Comparison of ENCODE assay signal across 9 cellular contexts in the genomic region with DNA sequence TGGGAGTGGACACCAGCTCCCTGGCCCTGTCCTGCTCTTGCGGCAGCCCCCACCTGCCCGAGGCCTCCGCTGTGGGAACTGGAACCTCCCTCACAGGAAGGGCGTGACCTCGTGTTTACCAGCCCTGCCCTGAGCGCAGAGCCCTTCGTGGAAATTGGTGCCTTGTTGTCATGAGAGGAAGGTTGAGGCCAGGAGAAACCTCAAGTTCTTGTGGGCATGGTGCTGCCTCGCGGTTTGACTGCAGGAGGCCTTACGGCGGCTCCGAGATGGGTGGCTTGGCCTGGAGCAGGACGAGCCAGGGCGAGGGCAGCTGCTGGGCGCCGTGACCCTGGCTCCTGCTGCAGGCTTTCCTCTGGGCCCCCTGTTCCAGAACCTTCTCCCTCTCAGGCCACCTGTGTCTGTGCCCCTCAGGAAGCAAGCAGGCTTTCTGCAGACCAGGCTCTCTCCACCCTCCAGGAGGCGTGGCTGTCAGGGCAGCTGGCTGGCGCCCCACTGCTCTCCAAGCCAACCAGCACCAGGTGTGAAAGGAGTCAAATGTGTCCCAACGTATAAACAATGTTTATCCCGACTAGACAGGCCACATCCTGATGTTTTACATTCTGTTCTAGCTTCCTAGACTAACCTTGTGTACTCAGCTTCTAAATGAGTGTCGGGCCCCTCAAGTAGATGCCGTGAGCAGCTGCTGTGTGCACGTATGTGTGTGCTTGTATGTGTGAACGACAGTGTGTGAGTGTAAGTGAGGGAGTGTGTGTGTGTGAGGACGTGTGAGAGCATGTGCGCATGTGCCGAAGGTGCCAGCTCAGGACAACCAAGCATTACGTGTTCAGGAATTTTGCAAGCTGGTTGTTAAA. TPM values are rescaled to one million over a fixed set of nuclear protein-coding genes. Genes with fewer than 3 reads are reported as not detected.
A peak's percentile ranks its signal among the peaks of the same experiment; 100 is the strongest.
DNase-seq lines count a peak whose midpoint lies in the region; ATAC-seq and TF ChIP-seq lines count a peak whose summit lies in the region.
"Had no signal": no experiment of that assay in that cellular context is flagged by ENCODE, and none has a peak within 500 bp of the region (broad histone marks: within the 10 kb centered on the region; RNA-seq: fewer than 3 reads in every experiment).

No MANE protein-coding gene starts in this region.

- ATAC-seq in Right ventricle myocardium inferior: peak; percentile 41
- peak; percentile 19 for ATAC-seq in activated B cell treated with CpG ODN at 0.5 μM for 24 hours (ENCODE audit: low read depth)
- no peak for ATAC-seq in HG03432 (IDR thresholded peaks at IDR 0.05; ENCODE audit: unreplicated experiment)

- H3K27me3 ChIP-seq in left ventricle myocardium inferior (ENCODE audit: low read depth): no peaks in the 10 kb centered on the region

- no peak overlapping the region for H3K4me3 ChIP-seq in left ventricle myocardium inferior

- no peaks in the 10 kb centered on the region for H3K9me3 Mint-ChIP-seq in activated B cell treated with CpG ODN at 0.5 μM for 24 hours

- H3K27ac ChIP-seq in left ventricle myocardium inferior (replicated peaks): no peak overlapping the region
- H3K27ac ChIP-seq: C4-2B had no signal

- H3K27ac Mint-ChIP-seq in activated B cell treated with CpG ODN at 0.5 μM for 24 hours: no peak overlapping the region

- TF ChIP-seq POLR2A in erythroblast (IDR thresholded peaks at IDR 0.05; ENCODE audit: low read length): no peak

- no peaks in the 10 kb centered on the region for H3K4me1 ChIP-seq in left ventricle myocardium inferior

- no peaks in the 10 kb centered on the region for H3K27me3 Mint-ChIP-seq in activated B cell treated with CpG ODN at 0.5 μM for 24 hours

- CTCF ChIA-PET in activated B cell treated with CpG ODN at 0.5 μM for 24 hours (lab: Charles Lee): interaction anchor here (1.0 to 1.2 kb wide), 3 partner anchors 9 to 83 kb away, joined by 3 to 5 read pairs (median 3); no protein-coding TSS in a partner anchor

- H3K9me3 ChIP-seq in left ventricle myocardium inferior (replicated peaks): no peaks in the 10 kb centered on the region

- TF ChIP-seq CTCF in left ventricle myocardium inferior (IDR thresholded peaks at IDR 0.05; ENCODE audit: borderline replicate concordance): no peak
- no peak for TF ChIP-seq CTCF in activated B cell treated with CpG ODN at 0.5 μM for 24 hours (IDR thresholded peaks at IDR 0.05)

- H3K36me3 ChIP-seq in left ventricle myocardium inferior: no peaks in the 10 kb centered on the region

- no peaks in the 10 kb centered on the region for H3K36me3 Mint-ChIP-seq in activated B cell treated with CpG ODN at 0.5 μM for 24 hours (ENCODE audit: low read depth)

- no peak overlapping the region for H3K4me3 Mint-ChIP-seq in activated B cell treated with CpG ODN at 0.5 μM for 24 hours

- POLR2A ChIA-PET in activated B cell treated with CpG ODN at 0.5 μM for 24 hours (lab: Charles Lee): interaction anchor here (1.2 to 1.4 kb wide), 3 partner anchors 10 to 14 kb away, joined by 3 to 4 read pairs (median 4); partner anchors contain the start of gene RASA3

- DNase-seq in Right ventricle myocardium inferior (ENCODE audit: missing footprints) (peak; percentile 75), left ventricle myocardium inferior (no peak), activated B cell treated with CpG ODN at 0.5 μM for 24 hours (no peak), erythroblast (lab: John Stamatoyannopoulos, UW) (peak; percentile 48 to 50), NCI-H446 (lab: John Stamatoyannopoulos, UW) (no peak), occipital lobe (lab: John Stamatoyannopoulos, UW) (no peak)
- peak; percentile 58 for DNase-seq in stimulated activated naive CD4-positive, alpha-beta T cell treated with Interleukin-2 at 50 U/mL for 16 hours (lab: John Stamatoyannopoulos, UW)

- intact Hi-C loops in Right ventricle myocardium inferior (cut with DNase I): no loop called here
- intact Hi-C loops in left ventricle myocardium inferior (cut with micrococcal nuclease): no loop called here
- intact Hi-C loops in activated B cell treated with CpG ODN at 0.5 μM for 24 hours (cut with micrococcal nuclease): loop anchor here (1.0 to 2.0 kb wide), 3 partner anchors 14 to 83 kb away; no protein-coding TSS in a partner anchor

- peaks cover 1% of the 10 kb centered on the region for H3K4me1 Mint-ChIP-seq in activated B cell treated with CpG ODN at 0.5 μM for 24 hours

RNA-seq across cellular contexts. Expression of gene RASA3, which starts 10.4 kb away (rescaled TPM):
- total RNA-seq in Right ventricle myocardium inferior: 12.7 TPM
- total RNA-seq in left ventricle myocardium inferior: 9.5 TPM
- total RNA-seq in activated B cell treated with CpG ODN at 0.5 μM for 24 hours: 17.5 and 20.4 TPM in 2 replicates
- total RNA-seq in occipital lobe: 14.2 TPM

RNA-seq across cellular contexts. Expression of gene CFAP97D2, which starts 36.2 kb away (rescaled TPM):
- not detected for total RNA-seq in Right ventricle myocardium inferior
- total RNA-seq in left ventricle myocardium inferior: not detected
- not detected in 2 replicates for total RNA-seq in activated B cell treated with CpG ODN at 0.5 μM for 24 hours
- not detected for total RNA-seq in occipital lobe

Comparison
In these comparisons a context has a peak if more than half of its experiments do, and no peak if none do; other contexts are left out.
1. DNase-seq: peak in Right ventricle myocardium inferior (single experiment), erythroblast (2 of 2) and stimulated activated naive CD4-positive, alpha-beta T cell treated with Interleukin-2 at 50 U/mL for 16 hours (single experiment); none in left ventricle myocardium inferior (single experiment), activated B cell treated with CpG ODN at 0.5 μM for 24 hours (single experiment), NCI-H446 (0 of 2) and occipital lobe (single experiment).